Comparison of ENCODE assay signal across 9 cellular contexts in the genomic region with DNA sequence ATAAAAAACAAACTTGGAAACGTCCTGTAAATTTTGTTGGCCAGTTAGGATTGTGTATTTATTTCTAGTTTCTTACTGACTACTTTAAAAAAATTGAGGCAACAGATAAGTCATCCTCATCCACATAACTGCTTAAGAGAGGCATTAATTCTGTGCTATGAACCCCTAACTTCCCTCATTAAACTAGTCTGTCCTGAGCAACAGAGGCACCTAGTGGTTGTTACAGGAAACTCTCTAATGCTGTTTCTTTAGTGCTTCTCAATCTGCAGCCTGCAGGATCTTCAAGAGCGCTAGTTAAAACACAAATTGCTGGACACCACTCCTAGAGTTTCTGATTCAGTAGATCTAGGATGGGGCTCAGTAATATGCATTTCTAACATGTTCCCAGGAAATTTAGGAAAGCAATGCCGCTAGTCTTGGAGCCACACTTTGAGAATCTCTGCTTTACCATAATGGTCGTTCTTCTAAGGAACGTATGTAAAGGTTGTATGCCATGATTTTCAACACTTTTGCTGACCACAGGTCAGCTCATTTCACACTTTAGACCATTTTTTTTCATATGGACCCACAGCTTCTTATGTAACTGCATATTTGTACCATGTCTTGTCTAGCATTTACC.
A peak's percentile ranks its signal among the peaks of the same experiment; 100 is the strongest.
DNase-seq lines count a peak whose midpoint lies in the region; ATAC-seq lines count a peak whose summit lies in the region.
"Had no signal": no experiment of that assay in that cellular context is flagged by ENCODE, and none has a peak within 500 bp of the region (broad histone marks: within the 10 kb centered on the region; RNA-seq: fewer than 3 reads in every experiment).

No MANE protein-coding gene starts in this region.

- H3K27ac ChIP-seq in iPS DF 6.9 (ENCODE audit: low read length): no peak overlapping the region
- H3K27ac ChIP-seq: tibial nerve had no signal

- no peaks in the 10 kb centered on the region for H3K9me3 Mint-ChIP-seq in activated CD4-positive, alpha-beta memory T cell treated with anti-CD3 and anti-CD28 coated beads for 36 hours

- no peak overlapping the region for H3K4me3 Mint-ChIP-seq in activated CD4-positive, alpha-beta memory T cell treated with anti-CD3 and anti-CD28 coated beads for 36 hours

- POLR2A ChIA-PET in activated CD4-positive, alpha-beta memory T cell treated with anti-CD3 and anti-CD28 coated beads for 36 hours (lab: Charles Lee): no interaction called here

- peak; percentile 62 for DNase-seq in DMS53 (lab: John Stamatoyannopoulos, UW)
- peak; percentile 38 for DNase-seq in OCI-M1 (lab: John Stamatoyannopoulos, UW)
- peak; percentile 18 for DNase-seq in iPS DF 6.9 (ENCODE audit: low read depth, low spot score)
- DNase-seq in cerebellar nuclear complex (lab: John Stamatoyannopoulos, UW): no peak
- DNase-seq in activated CD8-positive, alpha-beta memory T cell treated with anti-CD3 and anti-CD28 coated beads for 24 hours: no peak
- no peak for DNase-seq in activated CD4-positive, alpha-beta memory T cell treated with anti-CD3 and anti-CD28 coated beads for 36 hours

- no peaks in the 10 kb centered on the region for H3K4me1 ChIP-seq in iPS DF 6.9 (ENCODE audit: control insufficient read depth, insufficient read depth, low read length)
- H3K4me1 ChIP-seq: tibial nerve had no signal

- CTCF ChIA-PET in activated CD4-positive, alpha-beta memory T cell treated with anti-CD3 and anti-CD28 coated beads for 36 hours (lab: Charles Lee): interaction anchor here (0.6 to 1.1 kb wide), 3 partner anchors 147 to 717 kb away, joined by 3 to 4 read pairs (median 3); no protein-coding TSS in a partner anchor

- H3K9me3 ChIP-seq in iPS DF 6.9 (ENCODE audit: control insufficient read depth, insufficient read depth, low read length): no peaks in the 10 kb centered on the region
- H3K9me3 ChIP-seq: tibial nerve had no signal

- no peaks in the 10 kb centered on the region for H3K27me3 ChIP-seq in iPS DF 6.9 (ENCODE audit: control insufficient read depth, insufficient read depth, low read length)
- H3K27me3 ChIP-seq: tibial nerve had no signal

- H3K4me3 ChIP-seq in iPS DF 6.9 (ENCODE audit: low read length): no peak overlapping the region
- H3K4me3 ChIP-seq: tibial nerve had no signal

- H3K36me3 Mint-ChIP-seq in activated CD4-positive, alpha-beta memory T cell treated with anti-CD3 and anti-CD28 coated beads for 36 hours: no peaks in the 10 kb centered on the region

- intact Hi-C loops in activated CD4-positive, alpha-beta memory T cell treated with anti-CD3 and anti-CD28 coated beads for 36 hours (cut with micrococcal nuclease): loop anchor here (1.0 kb wide), 1 partner anchor 145 kb away; no protein-coding TSS in a partner anchor

- ATAC-seq in GM19452 (IDR thresholded peaks at IDR 0.05; ENCODE audit: unreplicated experiment) (peak; percentile 82), HG03571 (IDR thresholded peaks at IDR 0.05; ENCODE audit: unreplicated experiment) (peak; percentile 57)

- peaks cover 6% of the 10 kb centered on the region for H3K27me3 Mint-ChIP-seq in activated CD4-positive, alpha-beta memory T cell treated with anti-CD3 and anti-CD28 coated beads for 36 hours

- H3K27ac Mint-ChIP-seq in activated CD4-positive, alpha-beta memory T cell treated with anti-CD3 and anti-CD28 coated beads for 36 hours: no peak overlapping the region

- no peaks in the 10 kb centered on the region for H3K4me1 Mint-ChIP-seq in activated CD4-positive, alpha-beta memory T cell treated with anti-CD3 and anti-CD28 coated beads for 36 hours (ENCODE audit: low read depth)

- no peaks in the 10 kb centered on the region for H3K36me3 ChIP-seq in iPS DF 6.9 (ENCODE audit: control insufficient read depth, insufficient read depth, low read length)
- H3K36me3 ChIP-seq: tibial nerve had no signal

- WGBS in iPS DF 6.9 (ENCODE audit: insufficient coverage, insufficient read length): no CpG with 5 or more reads among the region's 5 CpGs

Comparison
In these comparisons a context has a peak if more than half of its experiments do, and no peak if none do; other contexts are left out.
1. DNase-seq: peak in DMS53 (single experiment), OCI-M1 (single experiment) and iPS DF 6.9 (single experiment); none in cerebellar nuclear complex (0 of 2), activated CD8-positive, alpha-beta memory T cell treated with anti-CD3 and anti-CD28 coated beads for 24 hours (single experiment) and activated CD4-positive, alpha-beta memory T cell treated with anti-CD3 and anti-CD28 coated beads for 36 hours (single experiment).